16 cellular contexts compared by ENCODE assay signal in genomic region chr11:3644817-3645235, GRCh38. TPM values are rescaled to one million over a fixed set of nuclear protein-coding genes. Genes with fewer than 3 reads are reported as not detected.
A peak's percentile ranks its signal among the peaks of the same experiment; 100 is the strongest.
DNase-seq lines count a peak whose midpoint lies in the region; ATAC-seq and TF ChIP-seq lines count a peak whose summit lies in the region.
"Had no signal": no experiment of that assay in that cellular context is flagged by ENCODE, and none has a peak within 500 bp of the region (broad histone marks: within the 10 kb centered on the region; RNA-seq: fewer than 3 reads in every experiment).

Gene ART1 (plus strand): TSS chr11:3645128. CDS start chr11:3659214, 14,086 bp downstream.

- no peak within 1 kb of the TSS for H3K27ac ChIP-seq in upper lobe of right lung
- H3K27ac ChIP-seq: cardiac muscle cell, tibial artery had no signal

- no peak within 1 kb of the TSS for H3K4me3 ChIP-seq in upper lobe of right lung
- H3K4me3 ChIP-seq: cardiac muscle cell, tibial artery had no signal

- H3K9me3 ChIP-seq in upper lobe of right lung, result no peaks in the 10 kb centered on the region
- H3K9me3 ChIP-seq: tibial artery had no signal

- ATAC-seq in Right ventricle myocardium superior (ENCODE audit: poor library complexity) (peak; percentile 73), left ventricle myocardium superior (peak; percentile 72), upper lobe of right lung (peak; percentile 6)

- intact Hi-C loops in Right ventricle myocardium superior (cut with DNase I), result no loop called here
- intact Hi-C loops in cardiac septum (cut with DNase I), result no loop called here
- intact Hi-C loops in left ventricle myocardium superior (cut with micrococcal nuclease), result no loop called here
- intact Hi-C loops in upper lobe of right lung (cut with DNase I), result no loop called here

- H3K36me3 ChIP-seq in upper lobe of right lung, result no peaks in the 10 kb centered on the region
- H3K36me3 ChIP-seq: cardiac muscle cell, tibial artery had no signal

- DNase-seq in Right ventricle myocardium superior (peak; percentile 54), cardiac septum (ENCODE audit: low spot score) (no peak), SK-MEL-5 (ENCODE audit: low read depth, low spot score) (peak; percentile 40), left ventricle myocardium superior (peak; percentile 56), upper lobe of right lung (no peak), AG08395 (ENCODE audit: low spot score) (no peak), T-helper 1 cell (no peak), iPS-NIHi11 (ENCODE audit: low spot score) (no peak)
- DNase-seq: activated naive CD4-positive, alpha-beta T cell treated with anti-CD3 and anti-CD28 coated beads, Interleukin-2, amount 50 U/mL, for 16 hours; islet precursor cell; NCI-H146; NCI-H526 treated with DMSO at 0.1 percent for 48 hours; stimulated activated CD8-positive, alpha-beta memory T cell treated with anti-CD3 and anti-CD28 coated beads, Interleukin-4, amount 100 ng/mL, for 48 hours; tibial artery had no signal

- peaks cover 10% of the 10 kb centered on the region for H3K4me1 ChIP-seq in upper lobe of right lung

- in situ Hi-C loops in SK-MEL-5 (cut with HindIII; ENCODE audit: low pct_unique_long_range_greater_than_20kb, low sequenced_read_pairs), result no loop called here

- no peaks in the 10 kb centered on the region for H3K27me3 ChIP-seq in upper lobe of right lung
- H3K27me3 ChIP-seq: cardiac muscle cell had no signal

- TF ChIP-seq CTCF in upper lobe of right lung (IDR thresholded peaks at IDR 0.05), result no peak

RNA-seq across cellular contexts. Expression of gene ART1, which starts in this region (rescaled TPM):
- total RNA-seq in Right ventricle myocardium superior (2.3 TPM), cardiac septum (1.3 TPM), left ventricle myocardium superior (0.52 TPM), upper lobe of right lung (0.29 TPM)
- not detected in 2 replicates for total RNA-seq in SK-MEL-5 (2014; rRNA removed; shearing (Covaris generic))
- not detected in 2 replicates for polyA plus RNA-seq in SK-MEL-5 (2015; cell fraction: cytosol; rRNA removed)
- polyA plus RNA-seq in SK-MEL-5 (2015; cell fraction: nucleus; rRNA removed), result not detected in 2 replicates
- total RNA-seq: mucosa of gallbladder had no signal
- polyA plus RNA-seq: cardiac muscle cell had no signal

Comparison
In these comparisons a context has a peak if more than half of its experiments do, and no peak if none do; other contexts are left out.
1. Peak in DNase-seq in SK-MEL-5; RNA of the gene not detected or under 1 TPM.
2. Peak in DNase-seq and ATAC-seq in left ventricle myocardium superior; RNA of the gene not detected or under 1 TPM.
3. Peak in ATAC-seq in upper lobe of right lung; RNA of the gene not detected or under 1 TPM.
4. ATAC-seq: peak in every context shown above with its lines; median percentile 73 in Right ventricle myocardium superior; 72 in left ventricle myocardium superior; 6 in upper lobe of right lung.